Comparison of ENCODE assay signal across 7 cellular contexts in the genomic region with DNA sequence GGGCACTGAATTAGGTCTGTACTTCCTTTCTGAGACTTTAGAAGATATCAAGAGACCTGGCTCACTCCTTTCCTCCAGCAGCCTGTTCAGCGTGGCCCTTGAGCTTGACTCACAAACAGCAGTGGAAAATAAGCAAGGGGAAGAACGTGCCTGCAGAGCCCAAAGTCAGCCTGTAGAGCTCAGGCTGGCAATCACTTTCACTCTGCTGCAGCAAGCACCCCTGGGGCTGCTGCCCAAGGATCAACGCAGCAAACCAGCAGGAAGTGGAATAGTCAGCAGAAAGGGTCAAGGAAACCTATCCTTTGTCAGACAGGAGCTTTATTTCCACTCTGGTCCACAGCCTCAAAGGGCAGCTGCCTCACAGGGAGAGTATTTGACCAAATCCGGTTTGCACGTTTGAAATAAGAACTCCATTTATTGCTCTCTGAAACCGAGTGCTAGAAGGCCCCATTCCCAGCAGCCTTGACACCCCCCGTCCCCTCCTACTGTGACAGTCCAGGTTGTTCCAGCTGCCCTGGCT.
A peak's percentile ranks its signal among the peaks of the same experiment; 100 is the strongest.
DNase-seq lines count a peak whose midpoint lies in the region; ATAC-seq, FAIRE-seq and TF ChIP-seq lines count a peak whose summit lies in the region.

No MANE protein-coding gene starts in this region.

- H3K4me3 Mint-ChIP-seq in activated CD4-positive, alpha-beta T cell treated with anti-CD3 and anti-CD28 coated beads, Interleukin-2, amount 10 ng/mL, durations not matched to agents 24 days and 14 days: peak overlapping the region; percentile 71

- peaks cover 6% of the 10 kb centered on the region for H3K36me3 Mint-ChIP-seq in activated CD4-positive, alpha-beta T cell treated with anti-CD3 and anti-CD28 coated beads, Interleukin-2, amount 10 ng/mL, durations not matched to agents 24 days and 14 days (ENCODE audit: low read depth)

- H3K9me3 Mint-ChIP-seq in activated CD4-positive, alpha-beta T cell treated with anti-CD3 and anti-CD28 coated beads, Interleukin-2, amount 10 ng/mL, durations not matched to agents 24 days and 14 days: peaks cover 7% of the 10 kb centered on the region

- H3K27me3 Mint-ChIP-seq in activated CD4-positive, alpha-beta T cell treated with anti-CD3 and anti-CD28 coated beads, Interleukin-2, amount 10 ng/mL, durations not matched to agents 24 days and 14 days: no peaks in the 10 kb centered on the region

- peak overlapping the region; percentile 65 for H3K4me2 ChIP-seq in osteoblast (ENCODE audit: insufficient read depth, low read length)

- no peaks in the 10 kb centered on the region for H3K36me3 ChIP-seq in osteoblast (ENCODE audit: insufficient read depth, low read length)

- peak; percentile 24 for TF ChIP-seq CTCF in osteoblast (IDR thresholded peaks at IDR 0.05; ENCODE audit: extremely low read depth, low read depth, low read length)

- no peak for FAIRE-seq in HTR-8/SVneo (lab: Jason Lieb, UNC)

- intact Hi-C loops in activated CD4-positive, alpha-beta T cell treated with anti-CD3 and anti-CD28 coated beads, Interleukin-2, amount 10 ng/mL, durations not matched to agents 24 days and 14 days (cut with micrococcal nuclease): loop anchor here (2.0 kb wide), 1 partner anchor 15 kb away; no protein-coding TSS in a partner anchor

- no peaks in the 10 kb centered on the region for H4K20me1 ChIP-seq in osteoblast (ENCODE audit: insufficient read depth, low read length)

- peak overlapping the region; percentile 95 for H3K27ac ChIP-seq in osteoblast (ENCODE audit: low read depth, low read length)

- H2AFZ ChIP-seq in osteoblast (ENCODE audit: low read length): peak overlapping the region; percentile 52

- H3K79me2 ChIP-seq in osteoblast (ENCODE audit: insufficient read depth, low read length): no peaks in the 10 kb centered on the region

- ATAC-seq in GM19351 (IDR thresholded peaks at IDR 0.05; ENCODE audit: unreplicated experiment): peak; percentile 26
- ATAC-seq in HG03354 (IDR thresholded peaks at IDR 0.05; ENCODE audit: poor library complexity, severe bottlenecking, unreplicated experiment): peak; percentile 35
- ATAC-seq in esophagus mucosa: peak; percentile 49

- peak; percentile 88 for DNase-seq in activated CD4-positive, alpha-beta T cell treated with anti-CD3 and anti-CD28 coated beads, Interleukin-2, amount 10 ng/mL, durations not matched to agents 24 days and 14 days
- DNase-seq in osteoblast (ENCODE audit: insufficient read length, low spot score, missing footprints) (peak; percentile 83), HTR-8/SVneo (ENCODE audit: insufficient read length, low spot score) (no peak), RKO (ENCODE audit: low spot score) (no peak)

- H3K4me3 ChIP-seq in osteoblast (ENCODE audit: insufficient read depth, low read length): peak overlapping the region; percentile 5

- H3K9me3 ChIP-seq in osteoblast (ENCODE audit: low read depth, low read length): no peaks in the 10 kb centered on the region

- H3K4me1 ChIP-seq in osteoblast (ENCODE audit: insufficient read depth, low read length): peaks cover 42% of the 10 kb centered on the region

- H3K27me3 ChIP-seq in osteoblast (ENCODE audit: insufficient read depth, low read length): no peaks in the 10 kb centered on the region

- H3K4me1 Mint-ChIP-seq in activated CD4-positive, alpha-beta T cell treated with anti-CD3 and anti-CD28 coated beads, Interleukin-2, amount 10 ng/mL, durations not matched to agents 24 days and 14 days: peaks cover 53% of the 10 kb centered on the region

- H3K27ac Mint-ChIP-seq in activated CD4-positive, alpha-beta T cell treated with anti-CD3 and anti-CD28 coated beads, Interleukin-2, amount 10 ng/mL, durations not matched to agents 24 days and 14 days: peak overlapping the region; percentile 92

Comparison
In these comparisons a context has a peak if more than half of its experiments do, and no peak if none do; other contexts are left out.
1. DNase-seq: peak in activated CD4-positive, alpha-beta T cell treated with anti-CD3 and anti-CD28 coated beads, Interleukin-2, amount 10 ng/mL, durations not matched to agents 24 days and 14 days (single experiment) and osteoblast (single experiment); none in HTR-8/SVneo (single experiment) and RKO (single experiment).
2. Peak in every context shown above with its lines, with median percentiles within 50 percentile points of each other: ATAC-seq.